25 cellular contexts compared by ENCODE assay signal in genomic region chr2:109674894-109675534, GRCh38.
A peak's percentile ranks its signal among the peaks of the same experiment; 100 is the strongest.
DNase-seq lines count a peak whose midpoint lies in the region; ATAC-seq and TF ChIP-seq lines count a peak whose summit lies in the region.
"Had no signal": no experiment of that assay in that cellular context is flagged by ENCODE, and none has a peak within 500 bp of the region (broad histone marks: within the 10 kb centered on the region; RNA-seq: fewer than 3 reads in every experiment).

No MANE protein-coding gene starts in this region.

- H3K27ac Mint-ChIP-seq in activated T-cell treated with anti-CD3 and anti-CD28 coated beads, Interleukin-2, amount 50 U/mL, for 72 hours, result peak overlapping the region; percentile 62
- H3K27ac Mint-ChIP-seq in activated T-cell treated with anti-CD3 and anti-CD28 coated beads, Interleukin-2, amount 50 U/mL, for 24 hours, result no peak overlapping the region
- H3K27ac Mint-ChIP-seq in activated T-helper 2 cell treated with anti-CD3 and anti-CD28 coated beads, Interferon-gamma antibody, Interleukin-2, Interleukin-4, amounts not matched to agents 10 μg/mL and 5 μg/mL and 100 μg/mL, durations not matched to agents 14 hours and 24 hours and 36 hours, result no peak overlapping the region
- H3K27ac Mint-ChIP-seq: activated CD4-positive, alpha-beta T cell treated with anti-CD3 and anti-CD28 coated beads for 36 hours; activated CD8-positive, alpha-beta T cell treated with anti-CD3 and anti-CD28 coated beads for 36 hours; activated naive CD8-positive, alpha-beta T cell; CD4-positive, CD25-positive, alpha-beta regulatory T cell; HFFc6; naive thymus-derived CD4-positive, alpha-beta T cell had no signal

- intact Hi-C loops in prostate gland (cut with DNase I), result no loop called here
- intact Hi-C loops in breast epithelium (cut with DNase I; ENCODE audit: low total_unique reads), result no loop called here
- intact Hi-C loops in activated T-helper 2 cell treated with anti-CD3 and anti-CD28 coated beads, Interferon-gamma antibody, Interleukin-2, Interleukin-4, amounts not matched to agents 10 μg/mL and 5 μg/mL and 100 μg/mL, durations not matched to agents 14 hours and 24 hours and 36 hours (cut with micrococcal nuclease), result no loop called here

- no peak overlapping the region for H3K4me3 Mint-ChIP-seq in activated T-cell treated with anti-CD3 and anti-CD28 coated beads, Interleukin-2, amount 50 U/mL, for 72 hours
- H3K4me3 Mint-ChIP-seq in activated T-cell treated with anti-CD3 and anti-CD28 coated beads, Interleukin-2, amount 50 U/mL, for 24 hours, result no peak overlapping the region
- no peak overlapping the region for H3K4me3 Mint-ChIP-seq in activated T-helper 2 cell treated with anti-CD3 and anti-CD28 coated beads, Interferon-gamma antibody, Interleukin-2, Interleukin-4, amounts not matched to agents 10 μg/mL and 5 μg/mL and 100 μg/mL, durations not matched to agents 14 hours and 24 hours and 36 hours (ENCODE audit: low read depth)
- H3K4me3 Mint-ChIP-seq: activated CD4-positive, alpha-beta T cell treated with anti-CD3 and anti-CD28 coated beads for 36 hours; activated CD8-positive, alpha-beta T cell treated with anti-CD3 and anti-CD28 coated beads for 36 hours; activated naive CD8-positive, alpha-beta T cell; CD4-positive, CD25-positive, alpha-beta regulatory T cell; HFFc6; naive thymus-derived CD4-positive, alpha-beta T cell had no signal

- TF ChIP-seq POLR2A in prostate gland (IDR thresholded peaks at IDR 0.05) (no peak), breast epithelium (IDR thresholded peaks at IDR 0.05) (no peak)

- peaks cover 22% of the 10 kb centered on the region for H3K27me3 Mint-ChIP-seq in activated T-cell treated with anti-CD3 and anti-CD28 coated beads, Interleukin-2, amount 50 U/mL, for 72 hours (ENCODE audit: low read depth)
- H3K27me3 Mint-ChIP-seq in activated T-cell treated with anti-CD3 and anti-CD28 coated beads, Interleukin-2, amount 50 U/mL, for 24 hours, result peaks cover 24% of the 10 kb centered on the region
- peaks cover 16% of the 10 kb centered on the region for H3K27me3 Mint-ChIP-seq in activated T-helper 2 cell treated with anti-CD3 and anti-CD28 coated beads, Interferon-gamma antibody, Interleukin-2, Interleukin-4, amounts not matched to agents 10 μg/mL and 5 μg/mL and 100 μg/mL, durations not matched to agents 14 hours and 24 hours and 36 hours (ENCODE audit: low read depth)

- H3K36me3 ChIP-seq in mucosa of rectum (ENCODE audit: control insufficient read depth in 2 of 2, insufficient read depth in 2 of 2, low read length in 2 of 2) (no peaks in the 10 kb centered on the region), prostate gland (no peaks in the 10 kb centered on the region), breast epithelium (no peaks in the 10 kb centered on the region)
- H3K36me3 ChIP-seq: SJCRH30, upper lobe of left lung had no signal

- no peak for DNase-seq in activated T-cell treated with anti-CD3 and anti-CD28 coated beads, Interleukin-2, amount 50 U/mL, for 72 hours
- no peak for DNase-seq in activated T-cell treated with anti-CD3 and anti-CD28 coated beads, Interleukin-2, amount 50 U/mL, for 24 hours
- no peak for DNase-seq in prostate gland (ENCODE audit: low spot score)
- no peak for DNase-seq in SW 1271 (lab: John Stamatoyannopoulos, UW)
- DNase-seq in breast epithelium (ENCODE audit: low spot score in 2 of 2), result no peak
- DNase-seq in activated T-helper 2 cell treated with anti-CD3 and anti-CD28 coated beads, Interferon-gamma antibody, Interleukin-2, Interleukin-4, amounts not matched to agents 10 μg/mL and 5 μg/mL and 100 μg/mL, durations not matched to agents 14 hours and 24 hours and 36 hours (ENCODE audit: low spot score), result no peak
- DNase-seq: activated CD4-positive, alpha-beta T cell treated with anti-CD3 and anti-CD28 coated beads for 36 hours; activated CD8-positive, alpha-beta T cell treated with anti-CD3 and anti-CD28 coated beads for 36 hours; CD4-positive, CD25-positive, alpha-beta regulatory T cell; HFFc6; left ventricle myocardium superior; naive thymus-derived CD4-positive, alpha-beta T cell; NCI-H2029 treated with DMSO at 0.1 percent for 48 hours; NCI-H446; NCI-H774; SJCRH30; stimulated activated CD4-positive, alpha-beta T cell treated with anti-CD3 and anti-CD28 coated beads, Interleukin-15, amount 100 ng/mL, for 24 hours; stimulated activated CD4-positive, alpha-beta T cell treated with anti-CD3 and anti-CD28 coated beads, Interleukin-4, amount 100 ng/mL, for 4 hours; T-helper 9 cell had no signal

- peak overlapping the region; percentile 2 to 35 for H3K4me3 ChIP-seq in mucosa of rectum (ENCODE audit: low read length in 2 of 2)
- no peak overlapping the region for H3K4me3 ChIP-seq in prostate gland
- no peak overlapping the region for H3K4me3 ChIP-seq in breast epithelium
- H3K4me3 ChIP-seq: A549, GM12878, SJCRH30, upper lobe of left lung had no signal

- H3K4me1 ChIP-seq in mucosa of rectum (ENCODE audit: control insufficient read depth in 2 of 2, insufficient read depth in 2 of 2, low read length in 2 of 2), result peaks cover 29 to 50% of the 10 kb centered on the region in 2 donors
- H3K4me1 ChIP-seq in prostate gland (replicated peaks), result no peaks in the 10 kb centered on the region
- H3K4me1 ChIP-seq in breast epithelium, result no peaks in the 10 kb centered on the region
- H3K4me1 ChIP-seq: SJCRH30 had no signal

- H3K9me3 Mint-ChIP-seq in activated T-cell treated with anti-CD3 and anti-CD28 coated beads, Interleukin-2, amount 50 U/mL, for 72 hours, result no peaks in the 10 kb centered on the region
- H3K9me3 Mint-ChIP-seq in activated T-cell treated with anti-CD3 and anti-CD28 coated beads, Interleukin-2, amount 50 U/mL, for 24 hours, result no peaks in the 10 kb centered on the region
- H3K9me3 Mint-ChIP-seq in activated T-helper 2 cell treated with anti-CD3 and anti-CD28 coated beads, Interferon-gamma antibody, Interleukin-2, Interleukin-4, amounts not matched to agents 10 μg/mL and 5 μg/mL and 100 μg/mL, durations not matched to agents 14 hours and 24 hours and 36 hours, result no peaks in the 10 kb centered on the region
- H3K9me3 Mint-ChIP-seq: activated CD8-positive, alpha-beta T cell treated with anti-CD3 and anti-CD28 coated beads for 36 hours; HFFc6; naive thymus-derived CD4-positive, alpha-beta T cell had no signal

- H3K9ac ChIP-seq in mucosa of rectum (ENCODE audit: low read depth in 1 of 2, low read length in 2 of 2), result peak overlapping the region in 1 of 2 donors; percentile 57

- no peak for ATAC-seq in activated T-cell treated with anti-CD3 and anti-CD28 coated beads, Interleukin-2, amount 50 U/mL, for 72 hours (replicated peaks in 1 of 2)
- ATAC-seq in esophagus mucosa, result peak; percentile 51
- ATAC-seq: A549; activated CD4-positive, alpha-beta T cell treated with anti-CD3 and anti-CD28 coated beads for 36 hours; activated CD8-positive, alpha-beta T cell treated with anti-CD3 and anti-CD28 coated beads for 36 hours; GM12878; left ventricle myocardium superior; naive thymus-derived CD4-positive, alpha-beta T cell had no signal

- H3K27me3 ChIP-seq in mucosa of rectum (ENCODE audit: control insufficient read depth in 2 of 2, insufficient read depth in 2 of 2, low read length in 2 of 2), result no peaks in the 10 kb centered on the region
- H3K27me3 ChIP-seq in prostate gland (replicated peaks; ENCODE audit: insufficient read depth), result no peaks in the 10 kb centered on the region
- H3K27me3 ChIP-seq in breast epithelium, result no peaks in the 10 kb centered on the region
- H3K27me3 ChIP-seq: SJCRH30, upper lobe of left lung had no signal

- no peaks in the 10 kb centered on the region for H3K36me3 Mint-ChIP-seq in activated T-cell treated with anti-CD3 and anti-CD28 coated beads, Interleukin-2, amount 50 U/mL, for 72 hours (ENCODE audit: insufficient read depth in 2 of 2)
- no peaks in the 10 kb centered on the region for H3K36me3 Mint-ChIP-seq in activated T-cell treated with anti-CD3 and anti-CD28 coated beads, Interleukin-2, amount 50 U/mL, for 24 hours (ENCODE audit: low read depth)
- no peaks in the 10 kb centered on the region for H3K36me3 Mint-ChIP-seq in activated T-helper 2 cell treated with anti-CD3 and anti-CD28 coated beads, Interferon-gamma antibody, Interleukin-2, Interleukin-4, amounts not matched to agents 10 μg/mL and 5 μg/mL and 100 μg/mL, durations not matched to agents 14 hours and 24 hours and 36 hours (ENCODE audit: low read depth)
- H3K36me3 Mint-ChIP-seq: activated naive CD8-positive, alpha-beta T cell; CD4-positive, CD25-positive, alpha-beta regulatory T cell; naive thymus-derived CD4-positive, alpha-beta T cell had no signal

- H3K9me3 ChIP-seq in mucosa of rectum (ENCODE audit: control insufficient read depth in 2 of 2, low read length in 2 of 2) (no peaks in the 10 kb centered on the region), prostate gland (no peaks in the 10 kb centered on the region), breast epithelium (no peaks in the 10 kb centered on the region)
- H3K9me3 ChIP-seq: A549, SJCRH30, upper lobe of left lung had no signal

- 70% methylated on average over 8 of the region's 8 CpGs for WGBS in prostate gland

- H3K27ac ChIP-seq in mucosa of rectum (ENCODE audit: low read depth in 2 of 2, low read length in 2 of 2), result peak overlapping the region; percentile 94 to 96
- H3K27ac ChIP-seq in prostate gland, result no peak overlapping the region
- H3K27ac ChIP-seq in breast epithelium, result no peak overlapping the region
- H3K27ac ChIP-seq: A549, SJCRH30 had no signal

- no peaks in the 10 kb centered on the region for H3K4me1 Mint-ChIP-seq in activated T-cell treated with anti-CD3 and anti-CD28 coated beads, Interleukin-2, amount 50 U/mL, for 72 hours (ENCODE audit: low read depth)
- no peaks in the 10 kb centered on the region for H3K4me1 Mint-ChIP-seq in activated T-cell treated with anti-CD3 and anti-CD28 coated beads, Interleukin-2, amount 50 U/mL, for 24 hours (ENCODE audit: low read depth)
- H3K4me1 Mint-ChIP-seq in activated T-helper 2 cell treated with anti-CD3 and anti-CD28 coated beads, Interferon-gamma antibody, Interleukin-2, Interleukin-4, amounts not matched to agents 10 μg/mL and 5 μg/mL and 100 μg/mL, durations not matched to agents 14 hours and 24 hours and 36 hours (ENCODE audit: low read depth), result no peaks in the 10 kb centered on the region
- H3K4me1 Mint-ChIP-seq: activated CD4-positive, alpha-beta T cell treated with anti-CD3 and anti-CD28 coated beads for 36 hours; CD4-positive, CD25-positive, alpha-beta regulatory T cell; naive thymus-derived CD4-positive, alpha-beta T cell had no signal

- TF ChIP-seq CTCF in prostate gland (IDR thresholded peaks at IDR 0.05) (no peak), breast epithelium (IDR thresholded peaks at IDR 0.05) (no peak)

Comparison
In these comparisons a context has a peak if more than half of its experiments do, and no peak if none do; other contexts are left out.
1. H3K27ac ChIP-seq: peak in mucosa of rectum (2 of 2); none in prostate gland (0 of 2) and breast epithelium (0 of 2).
2. H3K4me3 ChIP-seq: peak in mucosa of rectum (2 of 2); none in prostate gland (0 of 2) and breast epithelium (0 of 3).